15 cellular contexts compared by ENCODE assay signal in genomic region chrX:136336623-136337022, GRCh38. TPM values are rescaled to one million over a fixed set of nuclear protein-coding genes. Genes with fewer than 3 reads are reported as not detected.
DNase-seq lines count a peak whose midpoint lies in the region; ATAC-seq, FAIRE-seq and TF ChIP-seq lines count a peak whose summit lies in the region.
"Had no signal": no experiment of that assay in that cellular context is flagged by ENCODE, and none has a peak within 500 bp of the region (broad histone marks: within the 10 kb centered on the region; RNA-seq: fewer than 3 reads in every experiment).

No MANE protein-coding gene starts in this region.

- H2AFZ ChIP-seq in KMS-11 (ENCODE audit: low read depth): no peak overlapping the region

- peak; percentile 50 for TF ChIP-seq CTCF in KMS-11 (conservative IDR thresholded peaks at IDR 0.05; ENCODE audit: low read depth, low read length)
- peak; percentile 20 for TF ChIP-seq CTCF in cardiac fibroblast (IDR thresholded peaks at IDR 0.05; ENCODE audit: low read depth, low read length)
- TF ChIP-seq CTCF in nephron (IDR thresholded peaks at IDR 0.05; ENCODE audit: unreplicated experiment in 3 of 3): peak; percentile 15 to 22 (median 15)

- DNase-seq in cardiac fibroblast (ENCODE audit: low read depth in 2 of 2) (peak in 1 of 2 donors; percentile 10), SK-N-DZ (ENCODE audit: low spot score) (no peak)
- DNase-seq in activated naive CD4-positive, alpha-beta T cell treated with Interleukin-2 at 50 U/mL for 16 hours: no peak
- DNase-seq: activated CD8-positive, alpha-beta memory T cell treated with anti-CD3 and anti-CD28 coated beads, Interleukin-2, amount 50 U/mL, for 48 hours; brain microvascular endothelial cell; NCI-H1930; nucleus accumbens; RPMI8226 had no signal

- peaks cover 13% of the 10 kb centered on the region for H3K9me3 Mint-ChIP-seq in nephron

- no peak overlapping the region for H3K4me2 ChIP-seq in KMS-11

- H3K4me3 Mint-ChIP-seq in nephron: no peak overlapping the region
- H3K4me3 Mint-ChIP-seq: stimulated activated effector memory CD8-positive, alpha-beta T cell treated with anti-CD3 and anti-CD28 coated beads, Interleukin-12 subunit alpha, Interleukin-12 subunit beta, amount 100 ng/mL, for 72 hours had no signal

- H3K36me3 Mint-ChIP-seq in nephron (ENCODE audit: low read depth): no peaks in the 10 kb centered on the region
- H3K36me3 Mint-ChIP-seq: stimulated activated effector memory CD8-positive, alpha-beta T cell treated with anti-CD3 and anti-CD28 coated beads, Interleukin-12 subunit alpha, Interleukin-12 subunit beta, amount 100 ng/mL, for 72 hours had no signal

- no peaks in the 10 kb centered on the region for H3K4me1 ChIP-seq in KMS-11 (ENCODE audit: low read depth, poor library complexity, severe bottlenecking)

- no peaks in the 10 kb centered on the region for H3K79me2 ChIP-seq in KMS-11 (ENCODE audit: insufficient read depth, low read depth)

- no peaks in the 10 kb centered on the region for H3K27me3 Mint-ChIP-seq in nephron (ENCODE audit: low read depth)

- no peaks in the 10 kb centered on the region for H3K27me3 ChIP-seq in KMS-11 (ENCODE audit: insufficient read depth, low read depth)
- H3K27me3 ChIP-seq: brain microvascular endothelial cell had no signal

- H4K20me1 ChIP-seq in KMS-11 (ENCODE audit: insufficient read depth): no peaks in the 10 kb centered on the region

- H3K4me1 Mint-ChIP-seq in nephron: no peaks in the 10 kb centered on the region
- H3K4me1 Mint-ChIP-seq: stimulated activated effector memory CD8-positive, alpha-beta T cell treated with anti-CD3 and anti-CD28 coated beads, Interleukin-12 subunit alpha, Interleukin-12 subunit beta, amount 100 ng/mL, for 72 hours had no signal

- H3K27ac Mint-ChIP-seq in nephron: no peak overlapping the region
- H3K27ac Mint-ChIP-seq: stimulated activated effector memory CD8-positive, alpha-beta T cell treated with anti-CD3 and anti-CD28 coated beads, Interleukin-12 subunit alpha, Interleukin-12 subunit beta, amount 100 ng/mL, for 72 hours had no signal

- no peaks in the 10 kb centered on the region for H3K36me3 ChIP-seq in KMS-11 (ENCODE audit: insufficient read depth)
- H3K36me3 ChIP-seq: brain microvascular endothelial cell had no signal

- H3K4me3 ChIP-seq in KMS-11 (IDR thresholded peaks at IDR 0.05; ENCODE audit: insufficient read depth, low read depth, low read length) (no peak overlapping the region), cardiac fibroblast (replicated peaks in 1 of 2; ENCODE audit: low read depth in 2 of 2, low read length in 2 of 2) (no peak overlapping the region)

- FAIRE-seq in G401.6 (lab: Jason Lieb, UNC): peak; percentile 72
- FAIRE-seq: D721Med had no signal

- ATAC-seq in HG02642 (IDR thresholded peaks at IDR 0.05; ENCODE audit: poor library complexity, unreplicated experiment): no peak
- ATAC-seq in GM19397 (IDR thresholded peaks at IDR 0.05; ENCODE audit: unreplicated experiment): no peak
- ATAC-seq: stimulated activated effector memory CD8-positive, alpha-beta T cell treated with anti-CD3 and anti-CD28 coated beads, Interleukin-12 subunit alpha, Interleukin-12 subunit beta, amount 100 ng/mL, for 72 hours had no signal

- no peak overlapping the region for H3K27ac ChIP-seq in KMS-11
- H3K27ac ChIP-seq: brain microvascular endothelial cell had no signal

- no peak overlapping the region for H3K9ac ChIP-seq in KMS-11

RNA-seq across cellular contexts. Expression of gene ADGRG4, which starts 35.9 kb away (rescaled TPM):
- polyA plus RNA-seq in SK-N-DZ (2014; cell fraction: cytosol; rRNA removed): not detected in 2 replicates
- not detected in 2 replicates for polyA plus RNA-seq in SK-N-DZ (2014; cell fraction: nucleus; rRNA removed)
